ENCODE assay signal across 29 cellular contexts in genomic region chr2:25201794-25202193, GRCh38. TPM values are rescaled to one million over a fixed set of nuclear protein-coding genes. Genes with fewer than 3 reads are reported as not detected.
DNase-seq lines count a peak whose midpoint lies in the region; ATAC-seq lines count a peak whose summit lies in the region.
"Had no signal": no experiment of that assay in that cellular context is flagged by ENCODE, and none has a peak within 500 bp of the region (broad histone marks: within the 10 kb centered on the region; RNA-seq: fewer than 3 reads in every experiment).

No MANE protein-coding gene starts in this region.

- no peak overlapping the region for H2BK12ac ChIP-seq in neuronal stem cell (ENCODE audit: low read length)

- H2BK5ac ChIP-seq in neuronal stem cell (ENCODE audit: low read length), result peak overlapping the region; percentile 10

- no peak for DNase-seq in stimulated activated naive CD8-positive, alpha-beta T cell treated with anti-CD3 and anti-CD28 coated beads, Interleukin-15, Interleukin-2, amounts not matched to agents 100 U/mL and 50 U/mL, for 24 hours
- DNase-seq in SW480 (ENCODE audit: low spot score), result peak; percentile 68
- DNase-seq in neuronal stem cell (ENCODE audit: low spot score), result no peak
- DNase-seq in aorta, result peak in 1 of 2 donors; percentile 61
- no peak for DNase-seq in MV-4-11 (lab: John Stamatoyannopoulos, UW)
- DNase-seq in cerebellum (ENCODE audit: low spot score), result no peak
- no peak for DNase-seq in KBM-7
- DNase-seq: Calu3; CD8-positive, alpha-beta memory T cell; DMS153; DND-41; NCI-H1105 treated with DMSO at 0.1 percent for 48 hours; NCI-H146; NCI-H1930; NCI-H2107; NCI-H526; PC-9; T-cell had no signal

- in situ Hi-C loops in KBM-7 (cut with MboI; ENCODE audit: low pct_unique_long_range_greater_than_20kb, low sequenced_read_pairs), result no loop called here

- H3K14ac ChIP-seq in neuronal stem cell (ENCODE audit: low read length), result no peak overlapping the region

- peaks cover 0 to 43% (median 0%) of the 10 kb centered on the region in 3 experiments for H3K27me3 ChIP-seq in neuronal stem cell (ENCODE audit: control insufficient read depth in 3 of 3, insufficient read depth in 3 of 3, low read depth in 1 of 3, low read length in 3 of 3)
- no peaks in the 10 kb centered on the region for H3K27me3 ChIP-seq in aorta (ENCODE audit: control insufficient read depth in 1 of 2, insufficient read depth in 2 of 2, low read length in 1 of 2)
- H3K27me3 ChIP-seq: SJSA1 had no signal

- H3K9me3 ChIP-seq in neuronal stem cell (replicated peaks in 1 of 2; ENCODE audit: control insufficient read depth in 2 of 2, insufficient read depth in 1 of 2, low read depth in 1 of 2, low read length in 2 of 2), result no peaks in the 10 kb centered on the region
- H3K9me3 ChIP-seq in aorta (ENCODE audit: control insufficient read depth, low read length), result no peaks in the 10 kb centered on the region
- H3K9me3 ChIP-seq: HAP-1, SJSA1 had no signal

- peak overlapping the region; percentile 11 for H3K18ac ChIP-seq in neuronal stem cell (ENCODE audit: low read length)

- no peaks in the 10 kb centered on the region for H3K9me3 Mint-ChIP-seq in stimulated activated naive CD8-positive, alpha-beta T cell treated with anti-CD3 and anti-CD28 coated beads, Interleukin-15, Interleukin-2, amounts not matched to agents 100 ng/mL and 50 ng/mL, for 24 hours
- H3K9me3 Mint-ChIP-seq: CD8-positive, alpha-beta memory T cell; GM23338; T-cell had no signal

- no peaks in the 10 kb centered on the region for H3K36me3 ChIP-seq in neuronal stem cell (replicated peaks in 1 of 2; ENCODE audit: control insufficient read depth in 2 of 2, insufficient read depth in 2 of 2, low read length in 2 of 2)
- H3K36me3 ChIP-seq in aorta (ENCODE audit: control insufficient read depth in 1 of 2, insufficient read depth in 2 of 2, low read length in 1 of 2), result no peaks in the 10 kb centered on the region
- H3K36me3 ChIP-seq: HAP-1, SJSA1 had no signal

- H3K4me2 ChIP-seq in neuronal stem cell (ENCODE audit: insufficient read depth, low read length, poor library complexity, severe bottlenecking), result no peak overlapping the region
- H3K4me2 ChIP-seq: GM23338, PC-9 had no signal

- H2BK15ac ChIP-seq in neuronal stem cell (ENCODE audit: low read length), result peak overlapping the region; percentile 93

- no peak overlapping the region for H2AFZ ChIP-seq in neuronal stem cell (ENCODE audit: low read length)
- H2AFZ ChIP-seq: GM23338, PC-9 had no signal

- no peaks in the 10 kb centered on the region for H3K27me3 Mint-ChIP-seq in stimulated activated naive CD8-positive, alpha-beta T cell treated with anti-CD3 and anti-CD28 coated beads, Interleukin-15, Interleukin-2, amounts not matched to agents 100 ng/mL and 50 ng/mL, for 24 hours
- H3K27me3 Mint-ChIP-seq: CD8-positive, alpha-beta memory T cell; T-cell had no signal

- H3K27ac ChIP-seq in neuronal stem cell (replicated peaks; ENCODE audit: low read length) (no peak overlapping the region), aorta (ENCODE audit: low read depth in 1 of 2, low read length in 2 of 2) (no peak overlapping the region)
- H3K27ac ChIP-seq: C4-2B, HL-60, PC-9, SJSA1 had no signal

- peak overlapping the region; percentile 47 for H2AK5ac ChIP-seq in neuronal stem cell (ENCODE audit: low read depth, low read length)

- H3K27ac Mint-ChIP-seq in stimulated activated naive CD8-positive, alpha-beta T cell treated with anti-CD3 and anti-CD28 coated beads, Interleukin-15, Interleukin-2, amounts not matched to agents 100 ng/mL and 50 ng/mL, for 24 hours, result peak overlapping the region; percentile 40
- H3K27ac Mint-ChIP-seq: GM23338 had no signal

- H3K4me3 Mint-ChIP-seq in stimulated activated naive CD8-positive, alpha-beta T cell treated with anti-CD3 and anti-CD28 coated beads, Interleukin-15, Interleukin-2, amounts not matched to agents 100 ng/mL and 50 ng/mL, for 24 hours, result no peak overlapping the region
- H3K4me3 Mint-ChIP-seq: CD8-positive, alpha-beta memory T cell; GM23338; T-cell had no signal

- H3K23ac ChIP-seq in neuronal stem cell (ENCODE audit: low read depth, low read length, poor library complexity), result peak overlapping the region; percentile 83

- H3K79me1 ChIP-seq in neuronal stem cell (ENCODE audit: low read depth, low read length), result no peaks in the 10 kb centered on the region

- WGBS in neuronal stem cell (ENCODE audit: extremely low coverage in 2 of 2, insufficient read length in 2 of 2, insufficient replicate concordance in 1 of 2), 2 donors, result no CpG with 5 or more reads among the region's 7 CpGs
- WGBS in aorta, 2 donors, result 88 to 95% methylated on average over 7 of the region's 7 CpGs

- H3K4me1 ChIP-seq in neuronal stem cell (ENCODE audit: control insufficient read depth in 2 of 2, insufficient read depth in 1 of 2, low read depth in 1 of 2, low read length in 2 of 2), result peaks cover 4 to 8% of the 10 kb centered on the region in 2 donors
- no peaks in the 10 kb centered on the region for H3K4me1 ChIP-seq in aorta (ENCODE audit: control insufficient read depth in 1 of 2, insufficient read depth in 2 of 2, low read length in 2 of 2)
- H3K4me1 ChIP-seq: SJSA1 had no signal

- peaks cover 22% of the 10 kb centered on the region for H3K4me1 Mint-ChIP-seq in stimulated activated naive CD8-positive, alpha-beta T cell treated with anti-CD3 and anti-CD28 coated beads, Interleukin-15, Interleukin-2, amounts not matched to agents 100 ng/mL and 50 ng/mL, for 24 hours (ENCODE audit: low read depth)

- H3K9ac ChIP-seq in neuronal stem cell (ENCODE audit: low read depth, low read length, poor library complexity), result no peak overlapping the region

- no peaks in the 10 kb centered on the region for H3K36me3 Mint-ChIP-seq in stimulated activated naive CD8-positive, alpha-beta T cell treated with anti-CD3 and anti-CD28 coated beads, Interleukin-15, Interleukin-2, amounts not matched to agents 100 ng/mL and 50 ng/mL, for 24 hours (ENCODE audit: low read depth)
- H3K36me3 Mint-ChIP-seq: CD8-positive, alpha-beta memory T cell; T-cell had no signal

- no peak overlapping the region for H3K4ac ChIP-seq in neuronal stem cell (ENCODE audit: low read length)

- H3K4me3 ChIP-seq in neuronal stem cell (ENCODE audit: low read length in 2 of 2) (no peak overlapping the region), aorta (ENCODE audit: low read length in 2 of 2) (no peak overlapping the region)
- H3K4me3 ChIP-seq: GM23338, HAP-1, PC-9, SJSA1 had no signal

- H4K91ac ChIP-seq in neuronal stem cell (ENCODE audit: low read depth, low read length, poor library complexity), result no peak overlapping the region

- no peak overlapping the region for H2BK120ac ChIP-seq in neuronal stem cell (ENCODE audit: low read depth, low read length)

- no peak for ATAC-seq in stimulated activated naive CD8-positive, alpha-beta T cell treated with anti-CD3 and anti-CD28 coated beads, Interleukin-15, Interleukin-2, amounts not matched to agents 100 U/mL and 50 U/mL, for 24 hours
- peak; percentile 52 for ATAC-seq in aorta (ENCODE audit: low FRiP score)
- ATAC-seq: Right ventricle myocardium inferior had no signal

- no peak overlapping the region for H4K8ac ChIP-seq in neuronal stem cell (ENCODE audit: low read depth, low read length)

- intact Hi-C loops in aorta (cut with DNase I), result no loop called here

RNA-seq across cellular contexts. Expression of gene POMC, which starts 33.4 kb away (rescaled TPM):
- polyA plus RNA-seq in neuronal stem cell (2013, experiment 1 of 2), result 0.81 TPM
- polyA plus RNA-seq in neuronal stem cell (2013, experiment 2 of 2), result 0.64 TPM
- total RNA-seq in aorta, result 1 to 10 TPM; 1.2 to 1.4 TPM
- polyA plus RNA-seq in aorta, result 1 to 10 TPM in 1 of 2 donors, under 1 TPM in 1; 0.38 to 4.5 TPM
- 0.91 TPM for total RNA-seq in cerebellum
- total RNA-seq: A172, Calu3, LHCN-M2, MCF 10A, PC-9, SJSA1 had no signal
- polyA plus RNA-seq: AG04450 had no signal
